Comparison of ENCODE assay signal across 6 cellular contexts in genomic region chr13:34166406-34166805, GRCh38.
"Had no signal": no experiment of that assay in that cellular context is flagged by ENCODE, and none has a peak within 500 bp of the region (broad histone marks: within the 10 kb centered on the region; RNA-seq: fewer than 3 reads in every experiment).

No MANE protein-coding gene starts in this region.

- ATAC-seq: GM23338, K562 had no signal

- H2AFZ ChIP-seq: GM23338 had no signal

- H3K4me2 ChIP-seq: GM23338 had no signal

- H3K4me3 ChIP-seq: GM23338, K562 had no signal

- H3K4me3 Mint-ChIP-seq: GM23338, H9 had no signal

- H3K27ac Mint-ChIP-seq: GM23338, H9 had no signal

- DNase-seq: H9, HCEC 1CT, IMR-90, KG1 had no signal

- H3K9me3 Mint-ChIP-seq: GM23338, H9 had no signal
